Comparison of ENCODE assay signal across 1 cellular context in the genomic region with DNA sequence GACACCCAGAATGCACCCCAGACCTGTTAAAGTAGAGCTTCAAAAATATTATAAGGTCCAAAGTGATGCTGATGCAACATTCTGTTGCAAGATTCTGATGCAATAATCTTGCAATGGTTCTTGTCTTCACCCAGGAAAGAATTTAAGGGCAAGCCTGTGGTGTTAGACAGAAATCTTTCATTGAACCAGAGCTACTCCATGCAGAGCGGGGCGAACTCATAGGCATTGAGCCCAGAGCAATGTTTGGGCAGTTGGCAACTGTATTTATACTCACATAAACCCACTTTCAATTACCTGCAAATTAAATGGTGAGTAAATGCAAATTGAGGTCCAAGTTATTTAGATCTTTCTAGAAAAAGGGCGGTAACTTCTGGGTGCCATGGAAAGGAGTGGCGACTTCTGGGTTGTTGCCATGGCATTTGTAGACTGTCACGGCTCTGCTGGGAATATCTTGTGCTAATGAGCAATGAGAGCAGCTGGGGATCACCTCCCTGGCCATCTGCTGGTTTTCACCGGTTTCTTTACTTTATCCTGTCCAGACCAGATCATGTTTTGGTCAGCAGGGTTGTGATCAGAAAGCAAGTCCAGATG.
TF ChIP-seq lines count a peak whose summit lies in the region.

No MANE protein-coding gene starts in this region.

TF ChIP-seq in K562, 482 proteins besides CTCF, POLR2A, EP300 and RAD21 (continued from another document):
- TF ChIP-seq TBP (optimal IDR thresholded peaks at IDR 0.05; ENCODE audit: low read depth, low read length): no peak
